In the genomic region with DNA sequence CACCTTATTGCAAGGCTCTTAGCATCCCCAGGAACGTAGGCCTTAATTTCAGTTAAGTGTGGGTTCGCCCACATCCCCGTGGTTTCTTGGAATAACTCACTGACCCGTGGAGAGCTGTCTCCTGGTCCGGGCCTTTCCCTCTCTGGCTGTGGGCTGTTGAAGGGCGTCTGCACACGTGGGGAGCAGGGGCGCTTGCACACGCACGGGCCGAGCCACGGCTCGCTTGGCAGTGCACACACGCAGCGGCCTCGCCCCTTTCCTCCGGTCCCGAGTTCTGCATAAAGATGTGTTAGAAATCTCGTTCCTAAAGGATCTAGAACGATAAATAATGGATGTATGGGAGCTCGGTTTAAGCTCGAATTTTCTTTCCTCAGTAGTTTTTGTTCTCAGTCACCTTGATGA, we compare ENCODE assay signal across 8 cellular contexts.
DNase-seq lines count a peak whose midpoint lies in the region; ATAC-seq and TF ChIP-seq lines count a peak whose summit lies in the region.

No MANE protein-coding gene starts in this region.

- no peaks in the 10 kb centered on the region for H3K9me3 Mint-ChIP-seq in activated T-cell treated with anti-CD3 and anti-CD28 coated beads, Interleukin-2, amount 50 U/mL, for 4 hours

- H3K27me3 ChIP-seq in ovary: no peaks in the 10 kb centered on the region

- H3K36me3 Mint-ChIP-seq in activated T-cell treated with anti-CD3 and anti-CD28 coated beads, Interleukin-2, amount 50 U/mL, for 4 hours (ENCODE audit: insufficient read depth): no peaks in the 10 kb centered on the region

- no peak for TF ChIP-seq CTCF in ovary (IDR thresholded peaks at IDR 0.05)

- peaks cover 23% of the 10 kb centered on the region for H3K27me3 Mint-ChIP-seq in activated T-cell treated with anti-CD3 and anti-CD28 coated beads, Interleukin-2, amount 50 U/mL, for 4 hours (ENCODE audit: low read depth)

- no peaks in the 10 kb centered on the region for H3K9me3 ChIP-seq in ovary

- H3K27ac ChIP-seq in ovary: peak overlapping the region; percentile 64 to 83

- 6 to 22% (median 15%) methylated on average over 22 of the region's 22 CpGs for WGBS in ovary, 3 donors

- H3K4me3 Mint-ChIP-seq in activated T-cell treated with anti-CD3 and anti-CD28 coated beads, Interleukin-2, amount 50 U/mL, for 4 hours: peak overlapping the region; percentile 80

- ATAC-seq in HG03045 (IDR thresholded peaks at IDR 0.05; ENCODE audit: unreplicated experiment) (peak; percentile 39), Right ventricle myocardium inferior (peak; percentile 74)
- ATAC-seq in activated T-cell treated with anti-CD3 and anti-CD28 coated beads, Interleukin-2, amount 50 U/mL, for 4 hours: peak; percentile 46 to 54

- no peak for TF ChIP-seq EP300 in ovary (IDR thresholded peaks at IDR 0.05)

- H3K4me1 Mint-ChIP-seq in activated T-cell treated with anti-CD3 and anti-CD28 coated beads, Interleukin-2, amount 50 U/mL, for 4 hours (ENCODE audit: low read depth): peaks cover 7% of the 10 kb centered on the region

- H3K4me3 ChIP-seq in ovary: peak overlapping the region; percentile 49

- intact Hi-C loops in Right ventricle myocardium inferior (cut with DNase I): loop anchor here (2.0 to 10.0 kb wide), 3 partner anchors 68 to 334 kb away; a partner anchor contains a TSS
- intact Hi-C loops in ovary (cut with DNase I): loop anchor here in 1 of 4 donors (5.0 kb wide), 1 partner anchor 142 kb away; a partner anchor contains a TSS

- H3K36me3 ChIP-seq in ovary: no peaks in the 10 kb centered on the region

- H3K4me1 ChIP-seq in ovary (ENCODE audit: insufficient read depth): no peaks in the 10 kb centered on the region

- no peak for TF ChIP-seq POLR2A in ovary (IDR thresholded peaks at IDR 0.05)

- DNase-seq in Daoy (ENCODE audit: low read depth) (peak; percentile 44), Right ventricle myocardium inferior (ENCODE audit: missing footprints) (peak; percentile 66), ovary (peak; percentile 47 to 69 (median 56)), NCI-H526 treated with DMSO at 0.1 percent for 48 hours (lab: John Stamatoyannopoulos, UW) (no peak)
- no peak for DNase-seq in activated T-cell treated with anti-CD3 and anti-CD28 coated beads, Interleukin-2, amount 50 U/mL, for 4 hours
- DNase-seq in activated effector memory CD4-positive, alpha-beta T cell treated with Interleukin-2 at 50 U/mL for 16 hours: no peak
- no peak for DNase-seq in central memory CD4-positive, alpha-beta T cell

Comparison
In these comparisons a context has a peak if more than half of its experiments do, and no peak if none do; other contexts are left out.
1. DNase-seq: peak in Daoy (single experiment), Right ventricle myocardium inferior (single experiment) and ovary (5 of 5); none in activated T-cell treated with anti-CD3 and anti-CD28 coated beads, Interleukin-2, amount 50 U/mL, for 4 hours (single experiment), activated effector memory CD4-positive, alpha-beta T cell treated with Interleukin-2 at 50 U/mL for 16 hours (single experiment), NCI-H526 treated with DMSO at 0.1 percent for 48 hours (single experiment) and central memory CD4-positive, alpha-beta T cell (single experiment).
2. Peak in every context shown above with its lines, with median percentiles within 50 percentile points of each other: ATAC-seq.